Comparison of ENCODE assay signal across 25 cellular contexts in the genomic region with DNA sequence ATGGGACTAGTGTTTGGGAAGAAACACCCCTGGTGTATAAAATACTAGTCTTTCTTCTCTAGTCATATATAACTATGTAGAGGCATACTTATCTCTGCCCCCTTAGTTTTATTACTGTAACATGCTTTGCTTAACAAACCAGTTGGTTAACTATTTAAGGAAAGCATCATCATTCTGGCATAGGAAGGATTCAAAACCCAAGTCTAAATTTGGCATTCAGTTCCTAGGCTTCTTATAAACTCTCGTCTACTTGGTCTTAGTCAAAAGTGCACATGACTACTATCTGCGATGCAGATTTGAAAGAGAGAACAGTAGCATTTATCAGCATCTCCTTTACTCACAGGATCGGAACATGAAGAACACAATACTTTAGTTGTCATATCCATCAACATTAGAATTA.
"Had no signal": no experiment of that assay in that cellular context is flagged by ENCODE, and none has a peak within 500 bp of the region (broad histone marks: within the 10 kb centered on the region; RNA-seq: fewer than 3 reads in every experiment).

No MANE protein-coding gene starts in this region.

- H3K36me3 ChIP-seq: brain microvascular endothelial cell, esophagus muscularis mucosa, gastrocnemius medialis, WERI-Rb-1 had no signal

- H3K27ac ChIP-seq: brain microvascular endothelial cell, coronary artery, dorsolateral prefrontal cortex, esophagus muscularis mucosa, foreskin keratinocyte, gastrocnemius medialis, WERI-Rb-1 had no signal

- H3K27me3 ChIP-seq: brain microvascular endothelial cell, dorsolateral prefrontal cortex, esophagus muscularis mucosa, foreskin keratinocyte, gastrocnemius medialis had no signal

- H3K9me3 ChIP-seq: gastrocnemius medialis had no signal

- DNase-seq: activated B cell treated with CpG ODN at 0.5 μM for 24 hours; activated CD4-positive, alpha-beta T cell treated with anti-CD3 and anti-CD28 coated beads for 48 hours; activated CD4-positive, alpha-beta T cell treated with anti-CD3 and anti-CD28 coated beads, Interleukin-2, amount 50 U/mL, for 1 hour; activated CD4-positive, alpha-beta T cell treated with anti-CD3 and anti-CD28 coated beads, Interleukin-2, amount 50 U/mL, for 48 hours; activated CD8-positive, alpha-beta memory T cell treated with anti-CD3 and anti-CD28 coated beads for 24 hours; activated CD8-positive, alpha-beta T cell treated with anti-CD3 and anti-CD28 coated beads for 36 hours; activated effector memory CD4-positive, alpha-beta T cell treated with Interleukin-2 at 50 U/mL for 16 hours; activated gamma-delta T cell treated with Interleukin-2 at 50 U/mL for 16 hours; activated naive CD4-positive, alpha-beta T cell treated with anti-CD3 and anti-CD28 coated beads, Interleukin-2, amount 50 U/mL, for 16 hours; activated naive CD4-positive, alpha-beta T cell treated with Interleukin-2 at 50 U/mL for 16 hours; activated T-cell treated with anti-CD3 and anti-CD28 coated beads, Interleukin-2, amount 50 U/mL, for 4 hours; amniotic stem cell; anterior cingulate cortex; brain microvascular endothelial cell; dorsolateral prefrontal cortex; effector memory CD4-positive, alpha-beta T cell; erythroblast; foreskin keratinocyte; gastrocnemius medialis; T-helper 1 cell; T-helper 17 cell; T1000; WERI-Rb-1 had no signal

- H3K4me1 ChIP-seq: esophagus muscularis mucosa, foreskin keratinocyte, gastrocnemius medialis had no signal

- H3K4me3 ChIP-seq: coronary artery, dorsolateral prefrontal cortex, esophagus muscularis mucosa, gastrocnemius medialis had no signal
